Comparison of ENCODE assay signal across 10 cellular contexts in genomic region chr2:230134496-230135073, GRCh38.
DNase-seq lines count a peak whose midpoint lies in the region; ATAC-seq and TF ChIP-seq lines count a peak whose summit lies in the region.
"Had no signal": no experiment of that assay in that cellular context is flagged by ENCODE, and none has a peak within 500 bp of the region (broad histone marks: within the 10 kb centered on the region; RNA-seq: fewer than 3 reads in every experiment).

No MANE protein-coding gene starts in this region.

- DNase-seq in GM04504 (ENCODE audit: low read depth) (peak; percentile 17), amniotic epithelial cell (ENCODE audit: low read depth) (peak; percentile 62), mucosa of descending colon (no peak), SKM-1 treated with dmso at 0.1 percent for 144 hours (lab: John Stamatoyannopoulos, UW; ENCODE audit: unreplicated experiment) (no peak), NCI-H345 (lab: John Stamatoyannopoulos, UW) (no peak)
- no peak for DNase-seq in central memory CD4-positive, alpha-beta T cell
- DNase-seq: SHP77 treated with DMSO at 0.1 percent for 48 hours, sigmoid colon had no signal

- no peaks in the 10 kb centered on the region for H3K36me3 ChIP-seq in mucosa of descending colon (ENCODE audit: low read depth)
- H3K36me3 ChIP-seq: sigmoid colon had no signal

- H3K9me3 ChIP-seq in mucosa of descending colon = peaks cover 8% of the 10 kb centered on the region
- H3K9me3 ChIP-seq: sigmoid colon had no signal

- H3K4me1 ChIP-seq in mucosa of descending colon (ENCODE audit: low read depth) = no peaks in the 10 kb centered on the region

- intact Hi-C loops in mucosa of descending colon (cut with DNase I, micrococcal nuclease) = no loop called here

- no peak overlapping the region for H3K4me3 ChIP-seq in mucosa of descending colon
- H3K4me3 ChIP-seq: sigmoid colon had no signal

- ATAC-seq in HG03354 (IDR thresholded peaks at IDR 0.05; ENCODE audit: poor library complexity, severe bottlenecking, unreplicated experiment) (peak; percentile 56), mucosa of descending colon (peak; percentile 82), HG02610 (IDR thresholded peaks at IDR 0.05; ENCODE audit: unreplicated experiment) (no peak)

- no peak for TF ChIP-seq CTCF in mucosa of descending colon (IDR thresholded peaks at IDR 0.05)

Comparison
In these comparisons a context has a peak if more than half of its experiments do, and no peak if none do; other contexts are left out.
1. DNase-seq: peak in GM04504 (single experiment) and amniotic epithelial cell (single experiment); none in mucosa of descending colon (0 of 3), central memory CD4-positive, alpha-beta T cell (single experiment), SKM-1 treated with dmso at 0.1 percent for 144 hours (single experiment) and NCI-H345 (single experiment).